14 cellular contexts compared by ENCODE assay signal in the genomic region with DNA sequence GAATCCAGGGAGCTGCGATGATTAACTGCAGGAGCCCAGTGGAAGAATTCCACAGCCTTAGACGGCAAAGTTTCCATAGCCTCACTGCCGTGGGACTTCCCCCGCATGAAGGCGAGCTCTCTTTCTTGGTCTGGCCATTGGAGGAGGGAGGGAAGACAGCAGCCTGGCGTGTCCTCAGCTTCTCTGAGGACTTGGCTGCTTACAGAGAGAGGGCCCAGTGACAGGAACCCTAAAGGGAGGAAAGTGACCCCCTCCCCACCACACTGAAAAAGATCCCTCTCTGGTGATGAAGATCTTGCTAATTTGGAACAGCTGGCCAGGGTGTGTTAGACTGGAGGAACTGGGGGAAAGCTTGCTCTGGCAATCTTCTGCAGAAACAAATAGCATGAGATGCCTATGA. TPM values are rescaled to one million over a fixed set of nuclear protein-coding genes. Genes with fewer than 3 reads are reported as not detected.
DNase-seq lines count a peak whose midpoint lies in the region; ATAC-seq and TF ChIP-seq lines count a peak whose summit lies in the region.
"Had no signal": no experiment of that assay in that cellular context is flagged by ENCODE, and none has a peak within 500 bp of the region (broad histone marks: within the 10 kb centered on the region; RNA-seq: fewer than 3 reads in every experiment).

No MANE protein-coding gene starts in this region.

- H3K4me3 Mint-ChIP-seq in activated T-helper 1 cell treated with anti-CD3 and anti-CD28 coated beads, Interleukin-12 subunit alpha, Interleukin-12 subunit beta, Interleukin-2, Interleukin-4 antibody, amounts not matched to agents 30 ng/mL and 10 ng/mL and 1 ng/mL, durations not matched to agents 14 hours and 24 hours and 36 hours, result no peak overlapping the region
- no peak overlapping the region for H3K4me3 Mint-ChIP-seq in neural progenitor cell
- H3K4me3 Mint-ChIP-seq: activated naive CD4-positive, alpha-beta T cell treated with anti-CD3 and anti-CD28 coated beads for 36 hours had no signal

- TF ChIP-seq CTCF in AG04450 (IDR thresholded peaks at IDR 0.05; ENCODE audit: low read depth, low read length) (no peak), neural progenitor cell (IDR thresholded peaks at IDR 0.05) (no peak), BE2C (IDR thresholded peaks at IDR 0.05; ENCODE audit: low read depth, low read length) (no peak)

- H3K4me2 ChIP-seq in trophoblast cell (ENCODE audit: low read length) (no peak overlapping the region), neural progenitor cell (no peak overlapping the region)

- H3F3A ChIP-seq in neural progenitor cell (ENCODE audit: low read depth), result peaks cover 2% of the 10 kb centered on the region

- H3K27ac ChIP-seq in AG04450 (ENCODE audit: low read depth, low read length) (peak overlapping the region; percentile 75), trophoblast cell (ENCODE audit: low read depth, low read length) (no peak overlapping the region), neural progenitor cell (no peak overlapping the region)

- H3K4me3 ChIP-seq in AG04450 (ENCODE audit: low read depth, low read length) (no peak overlapping the region), trophoblast cell (ENCODE audit: low read depth, low read length) (no peak overlapping the region), neural progenitor cell (no peak overlapping the region), BE2C (ENCODE audit: low read depth, low read length) (no peak overlapping the region)
- H3K4me3 ChIP-seq: MG63 had no signal

- WGBS in trophoblast cell (ENCODE audit: extremely low coverage, insufficient coverage, insufficient read length), result no CpG with 5 or more reads among the region's 6 CpGs

- peaks cover 33% of the 10 kb centered on the region in 2 experiments for H3K36me3 ChIP-seq in trophoblast cell (ENCODE audit: control insufficient read depth in 1 of 2, insufficient read depth in 2 of 2, low read length in 2 of 2)
- H3K36me3 ChIP-seq in neural progenitor cell, result no peaks in the 10 kb centered on the region
- H3K36me3 ChIP-seq in BE2C, result no peaks in the 10 kb centered on the region

- H3K23ac ChIP-seq in trophoblast cell (ENCODE audit: low read length), result no peak overlapping the region

- peaks cover 24 to 34% of the 10 kb centered on the region in 2 experiments for H3K4me1 ChIP-seq in trophoblast cell (ENCODE audit: control insufficient read depth in 1 of 2, insufficient read depth in 2 of 2, low read length in 2 of 2)
- H3K4me1 ChIP-seq in neural progenitor cell, result peaks cover 24% of the 10 kb centered on the region
- H3K4me1 ChIP-seq in BE2C, result peaks cover 10% of the 10 kb centered on the region

- intact Hi-C loops in activated T-helper 1 cell treated with anti-CD3 and anti-CD28 coated beads, Interleukin-12 subunit alpha, Interleukin-12 subunit beta, Interleukin-2, Interleukin-4 antibody, amounts not matched to agents 30 ng/mL and 10 ng/mL and 1 ng/mL, durations not matched to agents 14 hours and 24 hours and 36 hours (cut with micrococcal nuclease), result no loop called here
- intact Hi-C loops in Right ventricle myocardium superior (cut with DNase I), result no loop called here

- H3K4ac ChIP-seq in trophoblast cell (ENCODE audit: low read depth, low read length), result peak overlapping the region; percentile 26

- no peaks in the 10 kb centered on the region for H3K27me3 ChIP-seq in AG04450 (ENCODE audit: control insufficient read depth, insufficient read depth, low read length)
- no peaks in the 10 kb centered on the region for H3K27me3 ChIP-seq in trophoblast cell (ENCODE audit: insufficient read depth, low read length)
- no peaks in the 10 kb centered on the region for H3K27me3 ChIP-seq in neural progenitor cell
- no peaks in the 10 kb centered on the region for H3K27me3 ChIP-seq in BE2C
- H3K27me3 ChIP-seq: MG63 had no signal

- CTCF ChIA-PET in AG04450 (lab: Charles Lee), result interaction anchor here (1.6 kb wide), 1 partner anchor 163 kb away, joined by 5 read pairs; no protein-coding TSS in a partner anchor

- H2AK5ac ChIP-seq in trophoblast cell (ENCODE audit: low read length), result no peak overlapping the region

- no peak overlapping the region for H2BK12ac ChIP-seq in trophoblast cell (ENCODE audit: low read length)

- peak overlapping the region; percentile 73 for H3K27ac Mint-ChIP-seq in activated T-helper 1 cell treated with anti-CD3 and anti-CD28 coated beads, Interleukin-12 subunit alpha, Interleukin-12 subunit beta, Interleukin-2, Interleukin-4 antibody, amounts not matched to agents 30 ng/mL and 10 ng/mL and 1 ng/mL, durations not matched to agents 14 hours and 24 hours and 36 hours
- H3K27ac Mint-ChIP-seq in neural progenitor cell, result no peak overlapping the region
- H3K27ac Mint-ChIP-seq: activated naive CD4-positive, alpha-beta T cell treated with anti-CD3 and anti-CD28 coated beads for 36 hours had no signal

- ATAC-seq in Right ventricle myocardium superior (ENCODE audit: poor library complexity) (peak; percentile 20), HG02870 (IDR thresholded peaks at IDR 0.05; ENCODE audit: unreplicated experiment) (no peak), GM18907 (IDR thresholded peaks at IDR 0.05; ENCODE audit: unreplicated experiment) (no peak)

- H2AFZ ChIP-seq in trophoblast cell (ENCODE audit: insufficient read depth, low read length, poor library complexity) (no peak overlapping the region), neural progenitor cell (replicated peaks) (no peak overlapping the region)

- peak overlapping the region; percentile 1 for H3K18ac ChIP-seq in trophoblast cell (ENCODE audit: low read length)

- peaks cover 3% of the 10 kb centered on the region for H4K20me1 ChIP-seq in neural progenitor cell (ENCODE audit: low read depth)

- peaks cover 14% of the 10 kb centered on the region for H3K79me2 ChIP-seq in trophoblast cell (ENCODE audit: control insufficient read depth, insufficient read depth, low read length, poor library complexity)
- no peaks in the 10 kb centered on the region for H3K79me2 ChIP-seq in neural progenitor cell (ENCODE audit: low read depth)

- H3K9me3 ChIP-seq in AG04450 (ENCODE audit: control insufficient read depth, insufficient read depth, low read length) (no peaks in the 10 kb centered on the region), trophoblast cell (ENCODE audit: insufficient read depth, low read depth, low read length) (no peaks in the 10 kb centered on the region), neural progenitor cell (ENCODE audit: low read depth) (no peaks in the 10 kb centered on the region), BE2C (no peaks in the 10 kb centered on the region)
- H3K9me3 ChIP-seq: MG63 had no signal

- H3K27me3 Mint-ChIP-seq in activated T-helper 1 cell treated with anti-CD3 and anti-CD28 coated beads, Interleukin-12 subunit alpha, Interleukin-12 subunit beta, Interleukin-2, Interleukin-4 antibody, amounts not matched to agents 30 ng/mL and 10 ng/mL and 1 ng/mL, durations not matched to agents 14 hours and 24 hours and 36 hours (ENCODE audit: insufficient read depth), result no peaks in the 10 kb centered on the region
- H3K27me3 Mint-ChIP-seq in neural progenitor cell (ENCODE audit: insufficient read depth, low read depth), result peaks cover 3% of the 10 kb centered on the region

- no peak overlapping the region for H4K8ac ChIP-seq in trophoblast cell (ENCODE audit: low read depth, low read length)

- H2BK120ac ChIP-seq in trophoblast cell (ENCODE audit: insufficient read depth, low read length, poor library complexity), result no peak overlapping the region

- H3K79me1 ChIP-seq in trophoblast cell (ENCODE audit: low read length), result no peaks in the 10 kb centered on the region

- H4K91ac ChIP-seq in trophoblast cell (ENCODE audit: low read depth, low read length), result no peak overlapping the region

- H3K14ac ChIP-seq in trophoblast cell (ENCODE audit: low read length), result no peak overlapping the region

- H3K36me3 Mint-ChIP-seq in activated T-helper 1 cell treated with anti-CD3 and anti-CD28 coated beads, Interleukin-12 subunit alpha, Interleukin-12 subunit beta, Interleukin-2, Interleukin-4 antibody, amounts not matched to agents 30 ng/mL and 10 ng/mL and 1 ng/mL, durations not matched to agents 14 hours and 24 hours and 36 hours (ENCODE audit: low read depth), result peaks cover 41% of the 10 kb centered on the region
- peaks cover 10% of the 10 kb centered on the region for H3K36me3 Mint-ChIP-seq in neural progenitor cell

- H3K9ac ChIP-seq in trophoblast cell (ENCODE audit: low read length) (no peak overlapping the region), neural progenitor cell (no peak overlapping the region)

- no peak overlapping the region for H4K12ac ChIP-seq in trophoblast cell (ENCODE audit: low read depth, low read length)

- H3K9me3 Mint-ChIP-seq in activated T-helper 1 cell treated with anti-CD3 and anti-CD28 coated beads, Interleukin-12 subunit alpha, Interleukin-12 subunit beta, Interleukin-2, Interleukin-4 antibody, amounts not matched to agents 30 ng/mL and 10 ng/mL and 1 ng/mL, durations not matched to agents 14 hours and 24 hours and 36 hours, result no peaks in the 10 kb centered on the region
- no peaks in the 10 kb centered on the region for H3K9me3 Mint-ChIP-seq in neural progenitor cell
- H3K9me3 Mint-ChIP-seq: activated naive CD4-positive, alpha-beta T cell treated with anti-CD3 and anti-CD28 coated beads for 36 hours had no signal

- H2BK5ac ChIP-seq in trophoblast cell (ENCODE audit: low read depth, low read length, poor library complexity), result no peak overlapping the region

- H3K4me1 Mint-ChIP-seq in activated T-helper 1 cell treated with anti-CD3 and anti-CD28 coated beads, Interleukin-12 subunit alpha, Interleukin-12 subunit beta, Interleukin-2, Interleukin-4 antibody, amounts not matched to agents 30 ng/mL and 10 ng/mL and 1 ng/mL, durations not matched to agents 14 hours and 24 hours and 36 hours (ENCODE audit: low read depth), result peaks cover 71% of the 10 kb centered on the region
- peaks cover 58% of the 10 kb centered on the region for H3K4me1 Mint-ChIP-seq in neural progenitor cell

- POLR2A ChIA-PET in AG04450 (lab: Yijun Ruan, JAX), result no interaction called here

- DNase-seq in AG04450 (ENCODE audit: low read depth, low spot score) (no peak), Right ventricle myocardium superior (no peak), trophoblast cell (no peak), neural progenitor cell (ENCODE audit: low spot score) (no peak), BE2C (no peak)
- no peak for DNase-seq in activated T-helper 1 cell treated with anti-CD3 and anti-CD28 coated beads, Interleukin-12 subunit alpha, Interleukin-12 subunit beta, Interleukin-2, Interleukin-4 antibody, amounts not matched to agents 30 ng/mL and 10 ng/mL and 1 ng/mL, durations not matched to agents 14 hours and 24 hours and 36 hours (ENCODE audit: low spot score)
- DNase-seq: activated CD4-positive, alpha-beta T cell treated with anti-CD3 and anti-CD28 coated beads for 1 hour; activated naive CD4-positive, alpha-beta T cell treated with anti-CD3 and anti-CD28 coated beads for 36 hours; H7; MG63; SHP77; stimulated activated CD4-positive, alpha-beta T cell treated with anti-CD3 and anti-CD28 coated beads, Interleukin-4, amount 100 ng/mL, for 4 hours had no signal

RNA-seq across cellular contexts. Expression of gene ATP2B4, which starts 41.0 kb away (rescaled TPM):
- polyA plus RNA-seq in AG04450 (2011; rRNA removed), result 168 and 204 TPM in 2 replicates
- 319 and 332 TPM in 2 replicates for polyA minus RNA-seq in AG04450 (2011; rRNA and poly(A)+ RNA removed)
- 47.4 and 49.8 TPM in 2 replicates for total RNA-seq in activated T-helper 1 cell treated with anti-CD3 and anti-CD28 coated beads, Interleukin-12 subunit alpha, Interleukin-12 subunit beta, Interleukin-2, Interleukin-4 antibody, amounts not matched to agents 30 ng/mL and 10 ng/mL and 1 ng/mL, durations not matched to agents 14 hours and 24 hours and 36 hours
- total RNA-seq in Right ventricle myocardium superior (62.9 TPM), neural progenitor cell (ENCODE audit: low replicate concordance) (39.6 and 39.8 TPM in 2 replicates)
- polyA plus RNA-seq in trophoblast cell (2013), result 278 and 279 TPM in 2 replicates
- 2.6 TPM for polyA plus RNA-seq in BE2C (2012; ENCODE audit: insufficient read depth, insufficient read length, low read depth)
